In the genomic region with DNA sequence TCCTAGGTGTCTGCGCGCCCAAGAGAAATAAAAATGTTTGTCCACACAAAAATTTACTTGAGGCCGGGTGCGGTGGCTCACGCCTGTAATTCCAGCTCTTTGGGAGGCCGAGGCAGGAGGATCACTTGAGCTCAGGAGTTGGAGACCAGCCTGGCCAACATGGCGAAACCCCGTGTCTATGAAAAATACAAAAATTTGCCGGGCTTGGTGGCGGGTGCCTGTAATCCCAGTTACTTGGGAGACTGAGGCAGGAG, we compare ENCODE assay signal across 10 cellular contexts. TPM values are rescaled to one million over a fixed set of nuclear protein-coding genes. Genes with fewer than 3 reads are reported as not detected.
A peak's percentile ranks its signal among the peaks of the same experiment; 100 is the strongest.
DNase-seq lines count a peak whose midpoint lies in the region; ATAC-seq and TF ChIP-seq lines count a peak whose summit lies in the region.
"Not testable (repeated sequence)": the region's sequence is repeated elsewhere in the genome, so short reads cannot be mapped to it uniquely, and the experiment has no call there.
"Had no signal": no experiment of that assay in that cellular context is flagged by ENCODE, and none has a peak within 500 bp of the region (broad histone marks: within the 10 kb centered on the region; RNA-seq: fewer than 3 reads in every experiment).

No MANE protein-coding gene starts in this region.

- TF ChIP-seq RAD21 in HCT116 (IDR thresholded peaks at IDR 0.05; ENCODE audit: low read depth), result not testable (repeated sequence)

- not testable (repeated sequence) for H3K9me3 ChIP-seq in BLaER1; HCT116 (ENCODE audit: control insufficient read depth in 1 of 2, insufficient read depth in 1 of 2, low read depth in 1 of 2, low read length in 2 of 2); OCI-LY3 (ENCODE audit: insufficient read depth, low read length); esophagus squamous epithelium; naive thymus-derived CD4-positive, alpha-beta T cell (ENCODE audit: control insufficient read depth in 2 of 3, low read length in 3 of 3)

- RAD21 ChIA-PET in HCT116 (lab: Charles Lee; ENCODE audit: low non-redundant PET in 1 of 2, low total read pairs in 2 of 2, uncharacterized antibody in 2 of 2, unreplicated experiment in 2 of 2), result not testable (repeated sequence)

- H3K27ac ChIP-seq in BLaER1, result peak overlapping the region; percentile 88
- H3K27ac ChIP-seq in HCT116 (ENCODE audit: low read depth, low read length), result peak overlapping the region; percentile 55; the same call in 1 of the 2 replicates
- not testable (repeated sequence) for H3K27ac ChIP-seq in OCI-LY3 (ENCODE audit: low read length)
- H3K27ac ChIP-seq in esophagus squamous epithelium, result peak overlapping the region; percentile 94 to 96 (median 94)
- peak overlapping the region; percentile 26 for H3K27ac ChIP-seq in naive thymus-derived CD4-positive, alpha-beta T cell (ENCODE audit: low read depth, low read length)

- H3K4me1 ChIP-seq in BLaER1, result peaks cover 72% of the 10 kb centered on the region
- peaks cover 38 to 55% of the 10 kb centered on the region in 2 experiments for H3K4me1 ChIP-seq in HCT116 (ENCODE audit: control insufficient read depth in 1 of 2, insufficient read depth in 2 of 2, low read length in 2 of 2)
- H3K4me1 ChIP-seq in OCI-LY3 (ENCODE audit: low read length), result peaks cover 24% of the 10 kb centered on the region
- peaks cover 26 to 71% (median 34%) of the 10 kb centered on the region in 3 donors for H3K4me1 ChIP-seq in esophagus squamous epithelium
- H3K4me1 ChIP-seq in naive thymus-derived CD4-positive, alpha-beta T cell (ENCODE audit: control insufficient read depth in 2 of 2, insufficient read depth in 2 of 2, low read length in 2 of 2), result peaks cover 6 to 12% of the 10 kb centered on the region in 2 donors

- intact Hi-C loops in HCT116 (cut with micrococcal nuclease), result not testable (repeated sequence)
- intact Hi-C loops in esophagus squamous epithelium (cut with DNase I), result loop anchor here (10.0 kb wide), 1 partner anchor 75 kb away; a partner anchor contains a TSS
- intact Hi-C loops in naive thymus-derived CD4-positive, alpha-beta T cell (cut with micrococcal nuclease), result loop anchor here (1.0 to 5.0 kb wide), 13 partner anchors 10 to 1875 kb away; a partner anchor contains a TSS

- H3K4me2 ChIP-seq in BLaER1 (peak overlapping the region; percentile 99), HCT116 (ENCODE audit: low read length) (peak overlapping the region; percentile 88; the same call in 1 of the 2 replicates), OCI-LY3 (ENCODE audit: low read length) (peak overlapping the region; percentile 93; the same call in 1 of the 2 replicates)

- H3K36me3 Mint-ChIP-seq in activated CD4-positive, alpha-beta T cell treated with anti-CD3 and anti-CD28 coated beads, Interleukin-2, amount 10 ng/mL, durations not matched to agents 7 days and 5 days (ENCODE audit: low read depth), result peaks cover 19% of the 10 kb centered on the region
- peaks cover 16% of the 10 kb centered on the region for H3K36me3 Mint-ChIP-seq in activated naive CD4-positive, alpha-beta T cell treated with anti-CD3 and anti-CD28 coated beads, Interleukin-2, amount 10 ng/mL, durations not matched to agents 7 days and 5 days
- H3K36me3 Mint-ChIP-seq in naive thymus-derived CD4-positive, alpha-beta T cell; stimulated activated memory B cell treated with anti-CD40 and anti-IgM and Interleukin-4, amounts not matched to agents 10 μg/mL and 1 μg/mL and 100 μg/mL, for 72 hours: not testable (repeated sequence)

- BruUV-seq in HCT116 (replicated peaks; lab: Mats Ljungman, UMichigan), result not testable (repeated sequence)

- POLR2A ChIA-PET in HCT116 (lab: Charles Lee); activated CD4-positive, alpha-beta T cell treated with anti-CD3 and anti-CD28 coated beads, Interleukin-2, amount 10 ng/mL, durations not matched to agents 7 days and 5 days (lab: Charles Lee): not testable (repeated sequence)
- POLR2A ChIA-PET in naive thymus-derived CD4-positive, alpha-beta T cell (lab: Charles Lee), result interaction anchor here (0.9 kb wide), 1 partner anchor 53 kb away, joined by 3 read pairs; no protein-coding TSS in a partner anchor

- H2AFZ ChIP-seq in HCT116 (ENCODE audit: low read depth, low read length, poor library complexity, severe bottlenecking); OCI-LY3 (ENCODE audit: low read depth, low read length): not testable (repeated sequence)

- not testable (repeated sequence) for TF ChIP-seq POLR2A in HCT116 (IDR thresholded peaks at IDR 0.05; ENCODE audit: borderline replicate concordance, extremely low read depth, insufficient read depth, insufficient read length); esophagus squamous epithelium (IDR thresholded peaks at IDR 0.05)

- H3K9ac ChIP-seq in BLaER1, result peak overlapping the region; percentile 83
- not testable (repeated sequence) for H3K9ac ChIP-seq in HCT116 (ENCODE audit: low read length); OCI-LY3 (ENCODE audit: low read length)

- not testable (repeated sequence) for TF ChIP-seq CTCF in HCT116 (IDR thresholded peaks at IDR 0.05 in 2 of 3, conservative IDR thresholded peaks at IDR 0.05 in 1 of 3; ENCODE audit: borderline replicate concordance in 1 of 3, insufficient read depth in 1 of 3, low read depth in 2 of 3, low read length in 2 of 3); OCI-LY3 (IDR thresholded peaks at IDR 0.05; ENCODE audit: low read depth, low read length); esophagus squamous epithelium (IDR thresholded peaks at IDR 0.05)

- ATAC-seq in HCT116; naive thymus-derived CD4-positive, alpha-beta T cell; stimulated activated memory B cell treated with anti-CD40 and anti-IgM and Interleukin-4, amounts not matched to agents 10 μg/mL and 1 μg/mL and 100 μg/mL, for 72 hours: not testable (repeated sequence)

- H3K79me2 ChIP-seq in HCT116 (ENCODE audit: insufficient read depth, low read length) (peaks cover 34% of the 10 kb centered on the region), OCI-LY3 (ENCODE audit: low read length) (peaks cover 29% of the 10 kb centered on the region)

- CTCF ChIA-PET in HCT116 (lab: Charles Lee), result interaction anchor here (1.0 to 4.0 kb wide), 2 partner anchors 10 to 67 kb away, joined by 3 to 38 read pairs; a partner anchor contains a TSS
- CTCF ChIA-PET in activated CD4-positive, alpha-beta T cell treated with anti-CD3 and anti-CD28 coated beads, Interleukin-2, amount 10 ng/mL, durations not matched to agents 7 days and 5 days (lab: Charles Lee), result interaction anchor here (1.5 to 2.4 kb wide), 2 partner anchors 10 to 243 kb away, joined by 9 to 13 read pairs; no protein-coding TSS in a partner anchor
- CTCF ChIA-PET in activated naive CD4-positive, alpha-beta T cell treated with anti-CD3 and anti-CD28 coated beads, Interleukin-2, amount 10 ng/mL, durations not matched to agents 7 days and 5 days (lab: Charles Lee), result interaction anchor here (3.1 kb wide), 1 partner anchor 9 kb away, joined by 20 read pairs; no protein-coding TSS in a partner anchor
- CTCF ChIA-PET in naive thymus-derived CD4-positive, alpha-beta T cell (lab: Charles Lee), result interaction anchor here (0.6 kb wide), 1 partner anchor 18 kb away, joined by 3 read pairs; no protein-coding TSS in a partner anchor

- peak overlapping the region; percentile 88 for H3K4me3 Mint-ChIP-seq in activated CD4-positive, alpha-beta T cell treated with anti-CD3 and anti-CD28 coated beads, Interleukin-2, amount 10 ng/mL, durations not matched to agents 7 days and 5 days
- not testable (repeated sequence) for H3K4me3 Mint-ChIP-seq in activated naive CD4-positive, alpha-beta T cell treated with anti-CD3 and anti-CD28 coated beads, Interleukin-2, amount 10 ng/mL, durations not matched to agents 7 days and 5 days; stimulated activated memory B cell treated with anti-CD40 and anti-IgM and Interleukin-4, amounts not matched to agents 10 μg/mL and 1 μg/mL and 100 μg/mL, for 72 hours
- peak overlapping the region in 6 of 10 donors; percentile 13 to 97 (median 60) for H3K4me3 Mint-ChIP-seq in naive thymus-derived CD4-positive, alpha-beta T cell

- 97 to 98% methylated on average over 8 to 10 of the region's 10 CpGs for WGBS in esophagus squamous epithelium, 2 donors

- H3K9me2 ChIP-seq in HCT116 (ENCODE audit: insufficient read depth), result not testable (repeated sequence)

- not testable (repeated sequence) for DNase-seq in HCT116 (ENCODE audit: low read depth, low spot score); activated CD4-positive, alpha-beta T cell treated with anti-CD3 and anti-CD28 coated beads, Interleukin-2, amount 10 ng/mL, durations not matched to agents 7 days and 5 days; activated naive CD4-positive, alpha-beta T cell treated with anti-CD3 and anti-CD28 coated beads, Interleukin-2, amount 10 ng/mL, durations not matched to agents 7 days and 5 days; esophagus squamous epithelium (lab: John Stamatoyannopoulos, UW); naive thymus-derived CD4-positive, alpha-beta T cell

- H3K27me3 ChIP-seq in BLaER1; HCT116 (ENCODE audit: insufficient read depth, low read length); OCI-LY3 (ENCODE audit: low read depth, low read length); esophagus squamous epithelium; naive thymus-derived CD4-positive, alpha-beta T cell (ENCODE audit: control insufficient read depth in 2 of 2, insufficient read depth in 2 of 2, low read length in 2 of 2): not testable (repeated sequence)

- H4K20me1 ChIP-seq in BLaER1 (peaks cover 24% of the 10 kb centered on the region), OCI-LY3 (ENCODE audit: insufficient read depth, low read length) (peaks cover 25% of the 10 kb centered on the region)
- not testable (repeated sequence) for H4K20me1 ChIP-seq in HCT116 (ENCODE audit: insufficient read depth)

- peaks cover 46% of the 10 kb centered on the region for H3K4me1 Mint-ChIP-seq in activated CD4-positive, alpha-beta T cell treated with anti-CD3 and anti-CD28 coated beads, Interleukin-2, amount 10 ng/mL, durations not matched to agents 7 days and 5 days
- peaks cover 54% of the 10 kb centered on the region for H3K4me1 Mint-ChIP-seq in activated naive CD4-positive, alpha-beta T cell treated with anti-CD3 and anti-CD28 coated beads, Interleukin-2, amount 10 ng/mL, durations not matched to agents 7 days and 5 days
- H3K4me1 Mint-ChIP-seq in naive thymus-derived CD4-positive, alpha-beta T cell, result peaks cover 25 to 62% (median 46%) of the 10 kb centered on the region in 7 donors
- peaks cover 56% of the 10 kb centered on the region for H3K4me1 Mint-ChIP-seq in stimulated activated memory B cell treated with anti-CD40 and anti-IgM and Interleukin-4, amounts not matched to agents 10 μg/mL and 1 μg/mL and 100 μg/mL, for 72 hours

- H3K27me3 Mint-ChIP-seq in activated CD4-positive, alpha-beta T cell treated with anti-CD3 and anti-CD28 coated beads, Interleukin-2, amount 10 ng/mL, durations not matched to agents 7 days and 5 days; activated naive CD4-positive, alpha-beta T cell treated with anti-CD3 and anti-CD28 coated beads, Interleukin-2, amount 10 ng/mL, durations not matched to agents 7 days and 5 days; naive thymus-derived CD4-positive, alpha-beta T cell; stimulated activated memory B cell treated with anti-CD40 and anti-IgM and Interleukin-4, amounts not matched to agents 10 μg/mL and 1 μg/mL and 100 μg/mL, for 72 hours: not testable (repeated sequence)

- peak overlapping the region; percentile 97 for H3K27ac Mint-ChIP-seq in activated CD4-positive, alpha-beta T cell treated with anti-CD3 and anti-CD28 coated beads, Interleukin-2, amount 10 ng/mL, durations not matched to agents 7 days and 5 days
- peak overlapping the region; percentile 92 for H3K27ac Mint-ChIP-seq in activated naive CD4-positive, alpha-beta T cell treated with anti-CD3 and anti-CD28 coated beads, Interleukin-2, amount 10 ng/mL, durations not matched to agents 7 days and 5 days
- H3K27ac Mint-ChIP-seq in naive thymus-derived CD4-positive, alpha-beta T cell, result peak overlapping the region in 2 of 9 donors; percentile 9 to 55
- peak overlapping the region; percentile 82 for H3K27ac Mint-ChIP-seq in stimulated activated memory B cell treated with anti-CD40 and anti-IgM and Interleukin-4, amounts not matched to agents 10 μg/mL and 1 μg/mL and 100 μg/mL, for 72 hours

- H3K4me3 ChIP-seq in BLaER1 (peak overlapping the region; percentile 83), OCI-LY3 (ENCODE audit: low read length) (peak overlapping the region; percentile 84; the same call in 1 of the 2 replicates)
- not testable (repeated sequence) for H3K4me3 ChIP-seq in HCT116 (replicated peaks in 1 of 2; ENCODE audit: low read depth in 1 of 2, low read length in 2 of 2); esophagus squamous epithelium; naive thymus-derived CD4-positive, alpha-beta T cell (ENCODE audit: low read length)

- H3K36me3 ChIP-seq in BLaER1; HCT116 (ENCODE audit: control insufficient read depth in 1 of 2, insufficient read depth in 2 of 2, low read length in 2 of 2); OCI-LY3 (replicated peaks; ENCODE audit: low read depth, low read length); esophagus squamous epithelium; naive thymus-derived CD4-positive, alpha-beta T cell (ENCODE audit: control insufficient read depth in 2 of 3, insufficient read depth in 3 of 3, low read length in 3 of 3): not testable (repeated sequence)

- H3K9me3 Mint-ChIP-seq in activated CD4-positive, alpha-beta T cell treated with anti-CD3 and anti-CD28 coated beads, Interleukin-2, amount 10 ng/mL, durations not matched to agents 7 days and 5 days; activated naive CD4-positive, alpha-beta T cell treated with anti-CD3 and anti-CD28 coated beads, Interleukin-2, amount 10 ng/mL, durations not matched to agents 7 days and 5 days; naive thymus-derived CD4-positive, alpha-beta T cell; stimulated activated memory B cell treated with anti-CD40 and anti-IgM and Interleukin-4, amounts not matched to agents 10 μg/mL and 1 μg/mL and 100 μg/mL, for 72 hours: not testable (repeated sequence)

RNA-seq across cellular contexts. Expression of a gene that starts 1.1 kb away (rescaled TPM):
- 79.7 TPM for total RNA-seq in HCT116 (2021; ENCODE audit: unreplicated experiment)
- 116 and 137 TPM in 2 replicates for polyA plus RNA-seq in HCT116 (2012)
- 100 to 1,000 TPM; 172 to 189 TPM for total RNA-seq in activated CD4-positive, alpha-beta T cell treated with anti-CD3 and anti-CD28 coated beads, Interleukin-2, amount 10 ng/mL, durations not matched to agents 7 days and 5 days
- 100 to 1,000 TPM in 3 of 4 donors, 10 to 100 TPM in 1; 84.5 to 244 (median 159) TPM for total RNA-seq in esophagus squamous epithelium
- 100 to 1,000 TPM in 1 of 5 experiments, 10 to 100 TPM in 4; 29.6 to 123 (median 39.9) TPM for total RNA-seq in naive thymus-derived CD4-positive, alpha-beta T cell
- 10 to 100 TPM; 24.9 to 32.7 TPM for polyA plus RNA-seq in naive thymus-derived CD4-positive, alpha-beta T cell

RNA-seq across cellular contexts. Expression of a gene that starts 12.2 kb away (rescaled TPM):
- total RNA-seq in HCT116 (2021; ENCODE audit: unreplicated experiment) (not detected), esophagus squamous epithelium (not detected)
- polyA plus RNA-seq in HCT116 (2012), result not detected in 2 replicates
- not detected for total RNA-seq in activated CD4-positive, alpha-beta T cell treated with anti-CD3 and anti-CD28 coated beads, Interleukin-2, amount 10 ng/mL, durations not matched to agents 7 days and 5 days
- total RNA-seq in naive thymus-derived CD4-positive, alpha-beta T cell, result not detected
- not detected for polyA plus RNA-seq in naive thymus-derived CD4-positive, alpha-beta T cell
- total RNA-seq: HFFc6, HT1080 had no signal
